In the genomic region with DNA sequence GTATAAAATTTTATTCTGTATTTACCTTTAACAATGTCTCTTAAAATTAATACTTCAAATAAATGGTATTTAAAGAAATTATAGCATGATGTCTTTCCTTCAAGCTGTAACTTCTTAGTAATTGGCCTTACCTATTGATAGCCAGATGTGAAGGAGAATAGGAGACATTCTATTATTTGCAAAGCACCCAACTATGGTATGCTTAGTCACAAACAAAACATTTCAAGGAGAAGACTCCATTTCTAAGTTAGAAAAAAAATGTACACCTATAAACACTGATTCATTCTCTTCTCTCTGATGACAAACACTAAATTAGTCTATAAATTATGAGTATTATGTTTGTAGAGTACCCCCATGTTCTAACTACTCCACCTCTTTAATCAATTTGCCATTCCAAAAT, we compare ENCODE assay signal across 36 cellular contexts.
"Had no signal": no experiment of that assay in that cellular context is flagged by ENCODE, and none has a peak within 500 bp of the region (broad histone marks: within the 10 kb centered on the region; RNA-seq: fewer than 3 reads in every experiment).

No MANE protein-coding gene starts in this region.

- DNase-seq: activated effector memory CD4-positive, alpha-beta T cell treated with anti-CD3 and anti-CD28 coated beads, Interleukin-2, amount 50 U/mL, for 16 hours; activated effector memory CD4-positive, alpha-beta T cell treated with Interleukin-2 at 50 U/mL for 16 hours; activated gamma-delta T cell; activated gamma-delta T cell treated with Interleukin-2 at 50 U/mL for 16 hours; activated naive CD4-positive, alpha-beta T cell; activated naive CD4-positive, alpha-beta T cell treated with anti-CD3 and anti-CD28 coated beads for 36 hours; activated naive CD4-positive, alpha-beta T cell treated with anti-CD3 and anti-CD28 coated beads, Interleukin-2, amount 10 ng/mL, durations not matched to agents 7 days and 5 days; activated naive CD4-positive, alpha-beta T cell treated with anti-CD3 and anti-CD28 coated beads, Interleukin-2, amount 50 U/mL, for 16 hours; activated naive CD4-positive, alpha-beta T cell treated with Interleukin-2 at 50 U/mL for 16 hours; activated naive CD8-positive, alpha-beta T cell treated with anti-CD3 and anti-CD28 coated beads for 36 hours; activated naive CD8-positive, alpha-beta T cell treated with anti-CD3 and anti-CD28 coated beads, Interleukin-2, amount 10 ng/mL, durations not matched to agents 7 days and 5 days; activated naive CD8-positive, alpha-beta T cell treated with anti-CD3 and anti-CD28 coated beads, Interleukin-2, amount 50 U/mL, for 24 hours; activated T-cell treated with anti-CD3 and anti-CD28 coated beads, Interleukin-2, amount 50 U/mL, for 1 hour; activated T-cell treated with anti-CD3 and anti-CD28 coated beads, Interleukin-2, amount 50 U/mL, for 24 hours; activated T-cell treated with anti-CD3 and anti-CD28 coated beads, Interleukin-2, amount 50 U/mL, for 4 hours; activated T-cell treated with anti-CD3 and anti-CD28 coated beads, Interleukin-2, amount 50 U/mL, for 48 hours; activated T-cell treated with anti-CD3 and anti-CD28 coated beads, Interleukin-2, amount 50 U/mL, for 72 hours; adrenal gland; amniotic stem cell; anterior cingulate cortex; aorta; body of pancreas; brain microvascular endothelial cell; central memory CD4-positive, alpha-beta T cell; cerebellar nuclear complex had no signal

- H3K4me1 Mint-ChIP-seq: activated naive CD4-positive, alpha-beta T cell treated with anti-CD3 and anti-CD28 coated beads, Interleukin-2, amount 10 ng/mL, durations not matched to agents 7 days and 5 days; activated naive CD4-positive, alpha-beta T cell treated with anti-CD3 and anti-CD28 coated beads, Interleukin-2, amount 50 U/mL, for 24 hours; activated naive CD8-positive, alpha-beta T cell treated with anti-CD3 and anti-CD28 coated beads for 36 hours; activated naive CD8-positive, alpha-beta T cell treated with anti-CD3 and anti-CD28 coated beads, Interleukin-2, amount 10 ng/mL, durations not matched to agents 7 days and 5 days; activated naive CD8-positive, alpha-beta T cell treated with anti-CD3 and anti-CD28 coated beads, Interleukin-2, amount 50 U/mL, for 24 hours; activated T-helper 17 cell treated with anti-CD3 and anti-CD28 coated beads, Interleukin-2, amount 50 U/mL, for 72 hours; central memory CD8-positive, alpha-beta T cell had no signal

- ATAC-seq: activated naive CD4-positive, alpha-beta T cell treated with anti-CD3 and anti-CD28 coated beads, Interleukin-2, amount 50 U/mL, for 72 hours; activated naive CD8-positive, alpha-beta T cell treated with anti-CD3 and anti-CD28 coated beads, Interleukin-2, amount 50 U/mL, for 24 hours; activated T-cell treated with anti-CD3 and anti-CD28 coated beads, Interleukin-2, amount 50 U/mL, for 4 hours; activated T-cell treated with anti-CD3 and anti-CD28 coated beads, Interleukin-2, amount 50 U/mL, for 72 hours; activated T-helper 17 cell treated with anti-CD3 and anti-CD28 coated beads, Interleukin-2, amount 50 U/mL, for 72 hours; body of pancreas had no signal

- H3K36me3 Mint-ChIP-seq: activated naive CD4-positive, alpha-beta T cell treated with anti-CD3 and anti-CD28 coated beads, Interleukin-2, amount 10 ng/mL, durations not matched to agents 7 days and 5 days; activated naive CD4-positive, alpha-beta T cell treated with anti-CD3 and anti-CD28 coated beads, Interleukin-2, amount 50 U/mL, for 24 hours; activated naive CD4-positive, alpha-beta T cell treated with anti-CD3 and anti-CD28 coated beads, Interleukin-2, amount 50 U/mL, for 72 hours; activated naive CD8-positive, alpha-beta T cell; activated naive CD8-positive, alpha-beta T cell treated with anti-CD3 and anti-CD28 coated beads for 36 hours; activated naive CD8-positive, alpha-beta T cell treated with anti-CD3 and anti-CD28 coated beads, Interleukin-2, amount 10 ng/mL, durations not matched to agents 7 days and 5 days; brain had no signal

- H3K4me3 Mint-ChIP-seq: activated naive CD4-positive, alpha-beta T cell treated with anti-CD3 and anti-CD28 coated beads for 36 hours; activated naive CD4-positive, alpha-beta T cell treated with anti-CD3 and anti-CD28 coated beads, Interleukin-2, amount 10 ng/mL, durations not matched to agents 7 days and 5 days; activated naive CD4-positive, alpha-beta T cell treated with anti-CD3 and anti-CD28 coated beads, Interleukin-2, amount 50 U/mL, for 24 hours; activated naive CD8-positive, alpha-beta T cell; activated naive CD8-positive, alpha-beta T cell treated with anti-CD3 and anti-CD28 coated beads for 36 hours; activated naive CD8-positive, alpha-beta T cell treated with anti-CD3 and anti-CD28 coated beads, Interleukin-2, amount 10 ng/mL, durations not matched to agents 7 days and 5 days; activated naive CD8-positive, alpha-beta T cell treated with anti-CD3 and anti-CD28 coated beads, Interleukin-2, amount 50 U/mL, for 24 hours; activated T-cell treated with anti-CD3 and anti-CD28 coated beads, Interleukin-2, amount 50 U/mL, for 24 hours; activated T-cell treated with anti-CD3 and anti-CD28 coated beads, Interleukin-2, amount 50 U/mL, for 4 hours; activated T-cell treated with anti-CD3 and anti-CD28 coated beads, Interleukin-2, amount 50 U/mL, for 72 hours; activated T-helper 1 cell treated with anti-CD3 and anti-CD28 coated beads, Interleukin-12 subunit alpha, Interleukin-12 subunit beta, Interleukin-2, Interleukin-4 antibody, amounts not matched to agents 30 ng/mL and 10 ng/mL and 1 ng/mL, durations not matched to agents 14 hours and 24 hours and 36 hours; activated T-helper 17 cell treated with anti-CD3 and anti-CD28 coated beads, Interleukin-2, amount 50 U/mL, for 72 hours; brain; central memory CD8-positive, alpha-beta T cell had no signal

- H3K27me3 Mint-ChIP-seq: activated naive CD4-positive, alpha-beta T cell treated with anti-CD3 and anti-CD28 coated beads, Interleukin-2, amount 10 ng/mL, durations not matched to agents 7 days and 5 days; activated naive CD8-positive, alpha-beta T cell treated with anti-CD3 and anti-CD28 coated beads for 36 hours; activated naive CD8-positive, alpha-beta T cell treated with anti-CD3 and anti-CD28 coated beads, Interleukin-2, amount 10 ng/mL, durations not matched to agents 7 days and 5 days; brain; central memory CD8-positive, alpha-beta T cell had no signal

- H3K27me3 ChIP-seq: adrenal gland, ascending aorta, body of pancreas, brain microvascular endothelial cell, breast epithelium, cardiac muscle cell had no signal

- H3K27ac Mint-ChIP-seq: activated naive CD4-positive, alpha-beta T cell treated with anti-CD3 and anti-CD28 coated beads for 36 hours; activated naive CD4-positive, alpha-beta T cell treated with anti-CD3 and anti-CD28 coated beads, Interleukin-2, amount 10 ng/mL, durations not matched to agents 7 days and 5 days; activated naive CD4-positive, alpha-beta T cell treated with anti-CD3 and anti-CD28 coated beads, Interleukin-2, amount 50 U/mL, for 24 hours; activated naive CD4-positive, alpha-beta T cell treated with anti-CD3 and anti-CD28 coated beads, Interleukin-2, amount 50 U/mL, for 72 hours; activated naive CD8-positive, alpha-beta T cell; activated naive CD8-positive, alpha-beta T cell treated with anti-CD3 and anti-CD28 coated beads for 36 hours; activated naive CD8-positive, alpha-beta T cell treated with anti-CD3 and anti-CD28 coated beads, Interleukin-2, amount 10 ng/mL, durations not matched to agents 7 days and 5 days; activated naive CD8-positive, alpha-beta T cell treated with anti-CD3 and anti-CD28 coated beads, Interleukin-2, amount 50 U/mL, for 24 hours; activated T-cell treated with anti-CD3 and anti-CD28 coated beads, Interleukin-2, amount 50 U/mL, for 24 hours; activated T-cell treated with anti-CD3 and anti-CD28 coated beads, Interleukin-2, amount 50 U/mL, for 72 hours; activated T-helper 1 cell treated with anti-CD3 and anti-CD28 coated beads, Interleukin-12 subunit alpha, Interleukin-12 subunit beta, Interleukin-2, Interleukin-4 antibody, amounts not matched to agents 30 ng/mL and 10 ng/mL and 1 ng/mL, durations not matched to agents 14 hours and 24 hours and 36 hours; activated T-helper 17 cell treated with anti-CD3 and anti-CD28 coated beads, Interleukin-2, amount 50 U/mL, for 72 hours; activated T-helper 2 cell treated with anti-CD3 and anti-CD28 coated beads, Interferon-gamma antibody, Interleukin-2, Interleukin-4, amounts not matched to agents 10 μg/mL and 5 μg/mL and 100 μg/mL, durations not matched to agents 14 hours and 24 hours and 36 hours had no signal

- H3K4me3 ChIP-seq: adrenal gland, ascending aorta, body of pancreas, breast epithelium, cardiac muscle cell had no signal

- H3K36me3 ChIP-seq: adrenal gland, ascending aorta, brain microvascular endothelial cell, breast epithelium, cardiac muscle cell had no signal

- H3K9me3 ChIP-seq: adrenal gland, ascending aorta, body of pancreas, breast epithelium had no signal

- H3K4me1 ChIP-seq: adrenal gland, ascending aorta, body of pancreas, breast epithelium had no signal

- H3K9me3 Mint-ChIP-seq: activated naive CD4-positive, alpha-beta T cell treated with anti-CD3 and anti-CD28 coated beads for 36 hours; activated naive CD4-positive, alpha-beta T cell treated with anti-CD3 and anti-CD28 coated beads, Interleukin-2, amount 10 ng/mL, durations not matched to agents 7 days and 5 days; activated naive CD4-positive, alpha-beta T cell treated with anti-CD3 and anti-CD28 coated beads, Interleukin-2, amount 50 U/mL, for 24 hours; activated naive CD8-positive, alpha-beta T cell treated with anti-CD3 and anti-CD28 coated beads for 36 hours; activated naive CD8-positive, alpha-beta T cell treated with anti-CD3 and anti-CD28 coated beads, Interleukin-2, amount 10 ng/mL, durations not matched to agents 7 days and 5 days; activated naive CD8-positive, alpha-beta T cell treated with anti-CD3 and anti-CD28 coated beads, Interleukin-2, amount 50 U/mL, for 24 hours; activated T-cell treated with anti-CD3 and anti-CD28 coated beads, Interleukin-2, amount 50 U/mL, for 24 hours; activated T-cell treated with anti-CD3 and anti-CD28 coated beads, Interleukin-2, amount 50 U/mL, for 4 hours; activated T-helper 1 cell treated with anti-CD3 and anti-CD28 coated beads, Interleukin-12 subunit alpha, Interleukin-12 subunit beta, Interleukin-2, Interleukin-4 antibody, amounts not matched to agents 30 ng/mL and 10 ng/mL and 1 ng/mL, durations not matched to agents 14 hours and 24 hours and 36 hours; activated T-helper 17 cell treated with anti-CD3 and anti-CD28 coated beads, Interleukin-2, amount 50 U/mL, for 72 hours; activated T-helper 2 cell treated with anti-CD3 and anti-CD28 coated beads, Interferon-gamma antibody, Interleukin-2, Interleukin-4, amounts not matched to agents 10 μg/mL and 5 μg/mL and 100 μg/mL, durations not matched to agents 14 hours and 24 hours and 36 hours; brain had no signal

- H3K27ac ChIP-seq: adrenal gland, ascending aorta, body of pancreas, brain microvascular endothelial cell, breast epithelium, cardiac muscle cell had no signal
